Comparison of ENCODE assay signal across 11 cellular contexts in genomic region chr11:99419991-99420390, GRCh38.
"Had no signal": no experiment of that assay in that cellular context is flagged by ENCODE, and none has a peak within 500 bp of the region (broad histone marks: within the 10 kb centered on the region; RNA-seq: fewer than 3 reads in every experiment).

No MANE protein-coding gene starts in this region.

- H3K4me1 ChIP-seq: ascending aorta, parathyroid adenoma had no signal

- H3K27ac ChIP-seq: ascending aorta, cardiac muscle cell, dorsolateral prefrontal cortex, parathyroid adenoma had no signal

- H3K27me3 ChIP-seq: ascending aorta, cardiac muscle cell, dorsolateral prefrontal cortex had no signal

- H3K36me3 ChIP-seq: ascending aorta, cardiac muscle cell had no signal

- H2AFZ ChIP-seq: parathyroid adenoma had no signal

- DNase-seq: activated B cell treated with CpG ODN at 0.5 μM for 24 hours; activated naive CD4-positive, alpha-beta T cell treated with Interleukin-2 at 50 U/mL for 16 hours; dorsolateral prefrontal cortex; left ventricle myocardium superior; mucosa of descending colon; naive thymus-derived CD4-positive, alpha-beta T cell; T-helper 17 cell had no signal

- ATAC-seq: left ventricle myocardium superior; mucosa of descending colon; naive thymus-derived CD4-positive, alpha-beta T cell; stimulated activated effector memory CD8-positive, alpha-beta T cell treated with anti-CD3 and anti-CD28 coated beads, Interleukin-12 subunit alpha, Interleukin-12 subunit beta, amount 100 ng/mL, for 72 hours; T-helper 17 cell had no signal

- H3K79me2 ChIP-seq: parathyroid adenoma had no signal

- H3K4me3 ChIP-seq: ascending aorta, cardiac muscle cell, dorsolateral prefrontal cortex, mucosa of descending colon had no signal

- H3K9ac ChIP-seq: parathyroid adenoma had no signal

- H3K9me3 ChIP-seq: ascending aorta had no signal
